In the genomic region with DNA sequence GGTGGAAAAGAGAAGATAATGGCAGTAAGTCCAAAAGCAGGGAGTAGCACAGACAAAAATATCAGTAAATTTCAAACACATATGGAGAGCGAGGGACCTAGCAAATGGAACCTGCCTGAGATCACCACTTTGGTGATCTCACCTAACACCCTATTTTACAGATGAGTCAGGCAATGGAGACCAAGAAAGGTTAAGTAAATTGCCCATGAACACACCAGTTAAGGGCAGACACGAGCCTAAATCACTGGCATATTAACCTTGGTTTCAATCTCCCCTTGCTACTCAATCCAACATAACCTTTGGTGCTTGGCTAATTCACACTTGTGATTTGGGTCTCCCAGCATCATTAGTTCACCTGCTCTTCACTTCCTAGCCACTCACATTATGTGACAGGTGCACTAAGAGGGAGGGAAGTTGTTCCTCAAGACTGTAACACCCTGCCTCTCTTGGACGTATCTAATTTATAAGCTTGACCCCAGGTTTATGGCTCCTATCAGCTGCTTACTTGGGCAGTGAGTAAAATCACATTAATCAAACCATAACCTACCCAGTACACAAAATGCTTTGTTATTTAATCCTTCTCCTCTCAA, we compare ENCODE assay signal across 19 cellular contexts. TPM values are rescaled to one million over a fixed set of nuclear protein-coding genes. Genes with fewer than 3 reads are reported as not detected.
DNase-seq lines count a peak whose midpoint lies in the region; ATAC-seq, FAIRE-seq and TF ChIP-seq lines count a peak whose summit lies in the region.
"Had no signal": no experiment of that assay in that cellular context is flagged by ENCODE, and none has a peak within 500 bp of the region (broad histone marks: within the 10 kb centered on the region; RNA-seq: fewer than 3 reads in every experiment).

No MANE protein-coding gene starts in this region.

- H3K27ac ChIP-seq in right atrium auricular region, result peak overlapping the region; percentile 83 to 93
- peak overlapping the region; percentile 92 for H3K27ac ChIP-seq in endothelial cell of umbilical vein (ENCODE audit: insufficient read depth, low read depth, low read length)
- H3K27ac ChIP-seq in lower lobe of right lung, result peak overlapping the region; percentile 3
- H3K27ac ChIP-seq: RWPE1 had no signal

- peaks cover 0 to 68% of the 10 kb centered on the region in 2 donors for H3K4me1 ChIP-seq in right atrium auricular region
- peaks cover 64% of the 10 kb centered on the region for H3K4me1 ChIP-seq in endothelial cell of umbilical vein (ENCODE audit: control insufficient read depth, extremely low read depth, insufficient read depth, low read length)
- peaks cover 42% of the 10 kb centered on the region for H3K4me1 ChIP-seq in lower lobe of right lung

- H2AFZ ChIP-seq in endothelial cell of umbilical vein (ENCODE audit: low read depth, low read length), result no peak overlapping the region

- TF ChIP-seq POLR2A in endothelial cell of umbilical vein (IDR thresholded peaks at IDR 0.05; ENCODE audit: low read depth, low read length), result no peak

- H3K79me2 ChIP-seq in endothelial cell of umbilical vein (ENCODE audit: control insufficient read depth, insufficient read depth, low read length), result peaks cover 90% of the 10 kb centered on the region

- H4K20me1 ChIP-seq in endothelial cell of umbilical vein (replicated peaks; ENCODE audit: control insufficient read depth, extremely low read depth, insufficient read depth, low read length), result no peaks in the 10 kb centered on the region

- H3K36me3 ChIP-seq in right atrium auricular region, result no peaks in the 10 kb centered on the region
- H3K36me3 ChIP-seq in endothelial cell of umbilical vein (ENCODE audit: control insufficient read depth in 2 of 2, extremely low read depth in 1 of 2, insufficient read depth in 2 of 2, low read length in 2 of 2), result no peaks in the 10 kb centered on the region
- no peaks in the 10 kb centered on the region for H3K36me3 ChIP-seq in lower lobe of right lung

- FAIRE-seq in endothelial cell of umbilical vein (lab: Jason Lieb, UNC), result no peak
- FAIRE-seq: A204.1, HTR-8/SVneo had no signal

- no peak overlapping the region for H3K4me3 ChIP-seq in right atrium auricular region
- H3K4me3 ChIP-seq in endothelial cell of umbilical vein (replicated peaks in 1 of 3; ENCODE audit: insufficient read depth in 1 of 3, low read depth in 1 of 3, low read length in 3 of 3), result no peak overlapping the region
- no peak overlapping the region for H3K4me3 ChIP-seq in lower lobe of right lung

- peak overlapping the region; percentile 85 for H3K4me2 ChIP-seq in endothelial cell of umbilical vein (ENCODE audit: insufficient read depth, low read length)

- ATAC-seq in Right ventricle myocardium superior (ENCODE audit: poor library complexity) (no peak), lower lobe of right lung (no peak), GM21737 (IDR thresholded peaks at IDR 0.05; ENCODE audit: unreplicated experiment) (no peak), HG03469 (IDR thresholded peaks at IDR 0.05; ENCODE audit: unreplicated experiment) (no peak)

- no peak for TF ChIP-seq CTCF in right atrium auricular region (IDR thresholded peaks at IDR 0.05)
- TF ChIP-seq CTCF in endothelial cell of umbilical vein (IDR thresholded peaks at IDR 0.05; ENCODE audit: extremely low read depth in 1 of 2, insufficient read depth in 1 of 2, low read depth in 1 of 2, low read length in 2 of 2), result no peak
- no peak for TF ChIP-seq CTCF in lower lobe of right lung (IDR thresholded peaks at IDR 0.05)

- H3K9me1 ChIP-seq in endothelial cell of umbilical vein (replicated peaks; ENCODE audit: control insufficient read depth, extremely low read depth, insufficient read depth, low read length), result no peaks in the 10 kb centered on the region

- POLR2A ChIA-PET in endothelial cell of umbilical vein (lab: Charles Lee), result interaction anchor here (0.8 to 1.0 kb wide), 2 partner anchors 11 to 12 kb away, joined by 4 to 6 read pairs; a partner anchor contains a TSS

- intact Hi-C loops in Right ventricle myocardium superior (cut with DNase I) (no loop called here), endothelial cell of umbilical vein (cut with micrococcal nuclease) (loop anchor here (1.0 kb wide), 1 partner anchor 11 kb away; no protein-coding TSS in a partner anchor), lower lobe of right lung (cut with DNase I) (no loop called here)

- DNase-seq in right atrium auricular region (ENCODE audit: low spot score) (no peak), Right ventricle myocardium superior (no peak), endothelial cell of umbilical vein (ENCODE audit: low read depth, low spot score) (no peak), lower lobe of right lung (no peak), GOT3 (lab: John Stamatoyannopoulos, UW) (no peak), NCI-H748 treated with DMSO at 0.1 percent for 48 hours (lab: John Stamatoyannopoulos, UW) (no peak)
- DNase-seq: C1 segment of cervical spinal cord, DMS 273 treated with DMSO at 0.1 percent for 48 hours, H9, MV-4-11, NCI-H1436 treated with DMSO at 0.1 percent for 48 hours, NCI-H2081 treated with DMSO at 0.1 percent for 48 hours, NCI-H526, OCI-M1 had no signal

- CTCF ChIA-PET in endothelial cell of umbilical vein (lab: Charles Lee), result interaction anchor here (3.1 to 4.0 kb wide), 2 partner anchors 11 to 38 kb away, joined by 17 to 32 read pairs; a partner anchor contains a TSS

- H3K9me3 ChIP-seq in right atrium auricular region, result no peaks in the 10 kb centered on the region
- no peaks in the 10 kb centered on the region for H3K9me3 ChIP-seq in endothelial cell of umbilical vein (replicated peaks; ENCODE audit: control insufficient read depth, insufficient read depth, low read length)
- no peaks in the 10 kb centered on the region for H3K9me3 ChIP-seq in lower lobe of right lung

- peak overlapping the region; percentile 61 for H3K9ac ChIP-seq in endothelial cell of umbilical vein (replicated peaks; ENCODE audit: extremely low read depth, insufficient read depth, low read length)

- dilution Hi-C loops in endothelial cell of umbilical vein (cut with MboI; ENCODE audit: extremely low pct_ligation_motif_present, low sequenced_read_pairs), result no loop called here

- BruUV-seq in endothelial cell of umbilical vein (replicated peaks; lab: Mats Ljungman, UMichigan), result no TSS peak

- H3K27me3 ChIP-seq in right atrium auricular region (no peaks in the 10 kb centered on the region), endothelial cell of umbilical vein (ENCODE audit: control insufficient read depth in 2 of 2, insufficient read depth in 2 of 2, low read length in 2 of 2) (no peaks in the 10 kb centered on the region), lower lobe of right lung (ENCODE audit: low read depth) (no peaks in the 10 kb centered on the region)

TF ChIP-seq in endothelial cell of umbilical vein, 7 proteins besides CTCF, POLR2A, EP300 and RAD21:
- TF ChIP-seq JUN (IDR thresholded peaks at IDR 0.05; ENCODE audit: borderline replicate concordance, insufficient read depth, insufficient read length, low read depth), result no peak
- TF ChIP-seq MYC (IDR thresholded peaks at IDR 0.05; ENCODE audit: low read depth, low read length), result no peak
- TF ChIP-seq GATA2 (IDR thresholded peaks at IDR 0.05; ENCODE audit: insufficient read depth, insufficient read length, low read depth, low read length), result no peak
- no peak for TF ChIP-seq EZH2 (IDR thresholded peaks at IDR 0.05; ENCODE audit: borderline replicate concordance, low read depth, low read length, severe bottlenecking)
- TF ChIP-seq, protein P1, sequence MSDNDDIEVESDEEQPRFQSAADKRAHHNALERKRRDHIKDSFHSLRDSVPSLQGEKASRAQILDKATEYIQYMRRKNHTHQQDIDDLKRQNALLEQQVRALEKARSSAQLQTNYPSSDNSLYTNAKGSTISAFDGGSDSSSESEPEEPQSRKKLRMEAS (IDR thresholded peaks at IDR 0.05; ENCODE audit: insufficient read depth, insufficient read length), result no peak

RNA-seq across cellular contexts. Expression of a gene that starts 11.5 kb away (rescaled TPM):
- 10 to 100 TPM in 1 of 2 donors, 1 to 10 TPM in 1; 9.5 to 14.8 TPM for total RNA-seq in right atrium auricular region
- 9.2 TPM for total RNA-seq in Right ventricle myocardium superior
- total RNA-seq in endothelial cell of umbilical vein, result 14.1 and 15.0 TPM in 2 replicates
- 6.2 and 6.3 TPM in 2 replicates for polyA plus RNA-seq in endothelial cell of umbilical vein
- polyA plus RNA-seq in endothelial cell of umbilical vein (2011; cell fraction: cytosol; rRNA removed), result 5.2 and 5.9 TPM in 2 replicates
- polyA plus RNA-seq in endothelial cell of umbilical vein (2011; cell fraction: nucleus; rRNA removed), result 14.7 and 17.0 TPM in 2 replicates
- 11.7 and 13.9 TPM in 2 replicates for polyA plus RNA-seq in endothelial cell of umbilical vein (2012)
- polyA minus RNA-seq in endothelial cell of umbilical vein, result 15.0 and 16.5 TPM in 2 replicates
- polyA minus RNA-seq in endothelial cell of umbilical vein (2011; cell fraction: cytosol; rRNA and poly(A)+ RNA removed), result 2.8 TPM
- 30.5 and 32.3 TPM in 2 replicates for polyA minus RNA-seq in endothelial cell of umbilical vein (2011; cell fraction: nucleus; rRNA and poly(A)+ RNA removed)
- 8.7 TPM for total RNA-seq in lower lobe of right lung

Comparison
In these comparisons a context has a peak if more than half of its experiments do, and no peak if none do; other contexts are left out.
1. H3K27ac ChIP-seq: peak in every context shown above with its lines; median percentile 92 in endothelial cell of umbilical vein; 88 in right atrium auricular region; 3 in lower lobe of right lung.